15 cellular contexts compared by ENCODE assay signal in the genomic region with DNA sequence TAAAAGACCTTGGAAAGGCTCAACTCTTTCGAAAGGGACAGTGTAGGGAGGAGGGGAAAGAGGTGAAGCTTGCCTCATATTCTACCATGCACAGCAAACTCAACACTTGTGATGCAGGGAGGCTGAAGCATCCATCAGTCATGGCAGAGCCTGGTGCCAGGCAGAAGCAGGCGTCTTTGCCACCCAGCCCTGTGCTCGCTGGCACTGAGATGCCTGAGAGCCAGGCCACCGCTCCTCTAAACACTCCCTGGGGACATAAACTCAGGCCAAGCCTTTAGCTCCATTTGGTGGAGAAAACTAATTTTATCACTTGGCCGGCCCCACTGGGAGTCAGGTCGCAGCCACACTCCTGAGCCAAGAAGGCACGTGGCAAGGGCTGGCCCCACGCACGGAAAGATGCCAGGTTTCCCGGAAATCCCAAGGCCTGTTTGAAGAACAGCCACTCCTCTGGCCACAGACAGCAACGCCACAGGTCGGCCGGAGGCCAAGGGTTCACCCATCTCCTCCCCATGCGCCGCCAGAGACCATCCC. TPM values are rescaled to one million over a fixed set of nuclear protein-coding genes. Genes with fewer than 3 reads are reported as not detected.
DNase-seq lines count a peak whose midpoint lies in the region; ATAC-seq and TF ChIP-seq lines count a peak whose summit lies in the region.
"Had no signal": no experiment of that assay in that cellular context is flagged by ENCODE, and none has a peak within 500 bp of the region (broad histone marks: within the 10 kb centered on the region; RNA-seq: fewer than 3 reads in every experiment).

No MANE protein-coding gene starts in this region.

- H3K4me1 ChIP-seq in esophagus (ENCODE audit: control insufficient read depth in 2 of 2, insufficient read depth in 2 of 2, low read length in 1 of 2) (peaks cover 5 to 17% of the 10 kb centered on the region in 2 donors), liver (ENCODE audit: control insufficient read depth in 4 of 4, insufficient read depth in 4 of 4, low read length in 3 of 4) (no peaks in the 10 kb centered on the region), gastrocnemius medialis (peaks cover 14 to 22% of the 10 kb centered on the region in 2 donors), BE2C (peaks cover 21% of the 10 kb centered on the region)

- H3K4me3 ChIP-seq in esophagus (ENCODE audit: low read depth in 1 of 2, low read length in 2 of 2) (no peak overlapping the region), liver (ENCODE audit: low read depth in 1 of 3, low read length in 3 of 3) (no peak overlapping the region), gastrocnemius medialis (no peak overlapping the region), BE2C (ENCODE audit: low read depth, low read length) (no peak overlapping the region)

- no peak for TF ChIP-seq RAD21 in liver (IDR thresholded peaks at IDR 0.05)

- ATAC-seq in gastrocnemius medialis (peak; percentile 86 to 88), GM19452 (IDR thresholded peaks at IDR 0.05; ENCODE audit: unreplicated experiment) (no peak)
- ATAC-seq: stimulated activated naive B cell treated with anti-CD40 and anti-IgM and Interleukin-4, amounts not matched to agents 10 μg/mL and 1 μg/mL and 100 μg/mL, for 72 hours had no signal

- intact Hi-C loops in gastrocnemius medialis (cut with DNase I; ENCODE audit: low total_unique reads), result no loop called here

- peak overlapping the region; percentile 35 to 57 for H3K27ac ChIP-seq in esophagus (ENCODE audit: low read depth in 2 of 2, low read length in 1 of 2)
- H3K27ac ChIP-seq in liver (ENCODE audit: low read depth in 1 of 2, low read length in 2 of 2), result no peak overlapping the region
- H3K27ac ChIP-seq in gastrocnemius medialis, result peak overlapping the region in 3 of 4 donors; percentile 51 to 62 (median 54)
- H3K27ac ChIP-seq: epithelial cell of prostate, parathyroid adenoma, RWPE1 had no signal

- in situ Hi-C loops in G401 (cut with HindIII; ENCODE audit: low sequenced_read_pairs), result loop anchor here (10.0 kb wide), 1 partner anchor 555 kb away; the partner anchor contains the start of gene FAM43A
- in situ Hi-C loops in gastrocnemius medialis (cut with MboI; ENCODE audit: low sequenced_read_pairs in 4 of 4), result no loop called here

- TF ChIP-seq CTCF in liver (IDR thresholded peaks at IDR 0.05; ENCODE audit: low read depth, low read length, missing input control), result no peak
- no peak for TF ChIP-seq CTCF in gastrocnemius medialis (IDR thresholded peaks at IDR 0.05 in 4 of 5, conservative IDR thresholded peaks at IDR 0.05 in 1 of 5)
- TF ChIP-seq CTCF in BE2C (IDR thresholded peaks at IDR 0.05; ENCODE audit: low read depth, low read length), result no peak

- no peak for TF ChIP-seq POLR2A in gastrocnemius medialis (IDR thresholded peaks at IDR 0.05)

- no peaks in the 10 kb centered on the region for H3K36me3 ChIP-seq in esophagus (ENCODE audit: control insufficient read depth in 2 of 2, insufficient read depth in 2 of 2, low read length in 1 of 2)
- H3K36me3 ChIP-seq in liver (ENCODE audit: control insufficient read depth in 4 of 4, insufficient read depth in 3 of 4, low read depth in 1 of 4, low read length in 3 of 4), result peaks cover 0 to 3% (median 0%) of the 10 kb centered on the region in 4 donors
- H3K36me3 ChIP-seq in gastrocnemius medialis, result no peaks in the 10 kb centered on the region
- H3K36me3 ChIP-seq in BE2C, result peaks cover 6% of the 10 kb centered on the region; the same call in 1 of the 2 replicates

- no peaks in the 10 kb centered on the region for H3K27me3 ChIP-seq in esophagus (ENCODE audit: control insufficient read depth in 1 of 2, insufficient read depth in 2 of 2, low read length in 2 of 2)
- no peaks in the 10 kb centered on the region for H3K27me3 ChIP-seq in liver (ENCODE audit: control insufficient read depth in 4 of 4, insufficient read depth in 4 of 4, low read length in 3 of 4)
- no peaks in the 10 kb centered on the region for H3K27me3 ChIP-seq in gastrocnemius medialis
- no peaks in the 10 kb centered on the region for H3K27me3 ChIP-seq in BE2C

- 77 to 78% methylated on average over 15 of the region's 15 CpGs for WGBS in esophagus, 2 donors
- 90% methylated on average over 15 of the region's 15 CpGs for WGBS in liver

- H3K9ac ChIP-seq in liver (ENCODE audit: low read depth in 1 of 2, low read length in 2 of 2), result no peak overlapping the region
- H3K9ac ChIP-seq: parathyroid adenoma had no signal

- peaks cover 0 to 10% of the 10 kb centered on the region in 2 donors for H3K9me3 ChIP-seq in esophagus (ENCODE audit: control insufficient read depth in 2 of 2, insufficient read depth in 1 of 2, low read depth in 1 of 2, low read length in 1 of 2)
- peaks cover 3 to 12% (median 7%) of the 10 kb centered on the region in 4 donors for H3K9me3 ChIP-seq in liver (ENCODE audit: control insufficient read depth in 4 of 4, low read length in 3 of 4)
- no peaks in the 10 kb centered on the region for H3K9me3 ChIP-seq in gastrocnemius medialis
- H3K9me3 ChIP-seq in BE2C, result no peaks in the 10 kb centered on the region

- DNase-seq in G401 (ENCODE audit: low spot score) (peak; percentile 20), gastrocnemius medialis (peak; percentile 59 to 69), BE2C (no peak), NCI-H1105 treated with DMSO at 0.1 percent for 48 hours (lab: John Stamatoyannopoulos, UW) (no peak), GM19238 (ENCODE audit: insufficient read length, low spot score) (no peak)
- DNase-seq: activated gamma-delta T cell treated with Interleukin-2 at 50 U/mL for 16 hours; NCI-H1105; NK-92 treated with Interleukin-12 subunit alpha and Interleukin-12 subunit beta, amount 100 ng/mL, for 24 hours; stimulated activated naive B cell treated with anti-CD40 and anti-IgM and Interleukin-4, amounts not matched to agents 10 μg/mL and 1 μg/mL and 100 μg/mL, for 72 hours had no signal

TF ChIP-seq in liver, 16 proteins besides CTCF, POLR2A, EP300 and RAD21:
- TF ChIP-seq TAF1 (conservative IDR thresholded peaks at IDR 0.05), result no peak
- TF ChIP-seq NR2F2 (IDR thresholded peaks at IDR 0.05), result peak; percentile 29

RNA-seq across cellular contexts. Expression of gene XXYLT1, which starts 30.7 kb away (rescaled TPM):
- total RNA-seq in G401 (2014; rRNA removed; shearing (Covaris generic)), result 60.7 and 80.3 TPM in 2 replicates
- polyA plus RNA-seq in esophagus (10 to 100 TPM; 10.2 to 10.4 TPM), liver (1 to 10 TPM in 1 of 2 donors, under 1 TPM in 1; 0.93 to 1.9 TPM)
- total RNA-seq in liver (1 to 10 TPM; 3.7 to 7.6 TPM), gastrocnemius medialis (1 to 10 TPM in 2 of 4 donors, under 1 TPM in 2; 0.87 to 3.1 (median 1.3) TPM)
- polyA plus RNA-seq in BE2C (2012; ENCODE audit: insufficient read depth, insufficient read length, low read depth), result 34.2 TPM

Comparison
In these comparisons a context has a peak if more than half of its experiments do, and no peak if none do; other contexts are left out.
1. DNase-seq: peak in G401 (single experiment) and gastrocnemius medialis (2 of 2); none in BE2C (single experiment), NCI-H1105 treated with DMSO at 0.1 percent for 48 hours (single experiment) and GM19238 (single experiment).
2. H3K27ac ChIP-seq: peak in esophagus (2 of 2) and gastrocnemius medialis (3 of 4); none in liver (0 of 2).